ENCODE assay signal across 20 cellular contexts in the genomic region with DNA sequence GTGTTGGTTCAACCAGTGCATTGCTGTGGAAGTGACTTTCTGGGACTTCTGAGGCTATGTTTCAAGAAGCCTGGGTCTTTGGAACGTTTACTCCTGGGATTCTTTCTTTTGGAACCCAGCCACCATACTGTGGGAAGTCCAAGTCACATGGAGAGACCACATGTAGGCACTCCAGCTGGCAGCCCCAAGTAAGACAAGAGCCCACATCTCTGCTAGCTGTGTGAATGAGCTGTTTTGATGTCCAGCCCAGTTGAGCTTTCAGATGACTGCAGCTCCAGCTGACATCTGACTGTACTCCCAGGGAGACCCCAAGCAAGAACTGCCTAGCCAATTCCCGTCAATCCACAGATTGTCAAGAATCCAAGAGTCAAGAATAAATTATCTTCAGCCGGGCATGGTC.
DNase-seq lines count a peak whose midpoint lies in the region; ATAC-seq, FAIRE-seq and TF ChIP-seq lines count a peak whose summit lies in the region.
"Had no signal": no experiment of that assay in that cellular context is flagged by ENCODE, and none has a peak within 500 bp of the region (broad histone marks: within the 10 kb centered on the region; RNA-seq: fewer than 3 reads in every experiment).

No MANE protein-coding gene starts in this region.

- no peak for ATAC-seq in HG02759 (IDR thresholded peaks at IDR 0.05; ENCODE audit: unreplicated experiment)
- ATAC-seq: GM23338 had no signal

- TF ChIP-seq POLR2A in H54 (IDR thresholded peaks at IDR 0.05; ENCODE audit: low read depth, low read length): no peak

- peak; percentile 44 for DNase-seq in EH (ENCODE audit: low read depth)
- DNase-seq in M059J (ENCODE audit: low read depth): peak; percentile 43
- peak; percentile 52 for DNase-seq in astrocyte of the hippocampus (ENCODE audit: low read depth, low spot score)
- DNase-seq in glomerular visceral epithelial cell (ENCODE audit: extremely low spot score): peak; percentile 67
- no peak for DNase-seq in H54 (ENCODE audit: insufficient read length, low spot score)
- no peak for DNase-seq in cerebellar nuclear complex (lab: John Stamatoyannopoulos, UW)
- no peak for DNase-seq in NOMO-1 treated with DMSO at 0.1 percent for 48 hours (lab: John Stamatoyannopoulos, UW; ENCODE audit: unreplicated experiment)
- DNase-seq: HFFc6; Karpas-422; NCI-H1105; NCI-H1694 treated with DMSO at 0.1 percent for 48 hours; NCI-H2107; NCI-H345; NCI-H69; NK-92 treated with Interleukin-12 subunit alpha and Interleukin-12 subunit beta, amount 100 ng/mL, for 24 hours; OCI-M1; SW 1271 had no signal

- FAIRE-seq in H54 (lab: Jason Lieb, UNC): no peak
- FAIRE-seq: G401.6 had no signal

Comparison
In these comparisons a context has a peak if more than half of its experiments do, and no peak if none do; other contexts are left out.
1. DNase-seq: peak in EH (single experiment), M059J (single experiment), astrocyte of the hippocampus (single experiment) and glomerular visceral epithelial cell (single experiment); none in H54 (single experiment), cerebellar nuclear complex (0 of 2) and NOMO-1 treated with DMSO at 0.1 percent for 48 hours (single experiment).